Comparison of ENCODE assay signal across 32 cellular contexts in the genomic region with DNA sequence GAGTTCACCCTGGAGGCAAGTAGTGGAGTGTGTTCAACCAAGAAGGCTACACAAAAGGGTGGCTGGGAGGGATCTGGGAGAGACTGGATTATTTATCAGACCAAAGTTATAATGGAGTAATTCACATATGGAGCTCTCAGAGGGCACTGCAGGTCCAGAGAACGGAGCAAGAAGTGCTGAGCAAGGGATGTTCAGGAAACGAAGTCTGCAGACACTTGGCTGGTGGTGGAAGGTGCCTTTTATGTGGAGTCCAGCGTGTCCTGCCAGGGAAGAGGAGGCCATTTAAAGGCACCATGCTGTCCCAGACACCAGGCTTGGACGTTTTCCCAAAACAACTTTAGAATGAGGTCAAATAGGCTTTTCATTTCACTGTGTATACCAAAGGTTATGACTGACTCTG.
DNase-seq lines count a peak whose midpoint lies in the region; ATAC-seq and TF ChIP-seq lines count a peak whose summit lies in the region.
"Had no signal": no experiment of that assay in that cellular context is flagged by ENCODE, and none has a peak within 500 bp of the region (broad histone marks: within the 10 kb centered on the region; RNA-seq: fewer than 3 reads in every experiment).

No MANE protein-coding gene starts in this region.

- H3K4me3 ChIP-seq in neuronal stem cell (ENCODE audit: low read length in 2 of 2): no peak overlapping the region
- H3K4me3 ChIP-seq: adrenal gland, gastrocnemius medialis, hepatocyte, lower lobe of right lung, PC-9, uterus had no signal

- peaks cover 5% of the 10 kb centered on the region for H3K79me1 ChIP-seq in neuronal stem cell (ENCODE audit: low read depth, low read length)

- H3K27me3 Mint-ChIP-seq in glutamatergic neuron (ENCODE audit: unreplicated experiment): peaks cover 4% of the 10 kb centered on the region
- H3K27me3 Mint-ChIP-seq: activated naive CD4-positive, alpha-beta T cell treated with anti-CD3 and anti-CD28 coated beads, Interleukin-2, amount 10 ng/mL, durations not matched to agents 7 days and 5 days; progenitor cell of endocrine pancreas had no signal

- no peak overlapping the region for H4K8ac ChIP-seq in neuronal stem cell (ENCODE audit: low read depth, low read length)

- no peak overlapping the region for H2BK120ac ChIP-seq in neuronal stem cell (ENCODE audit: low read depth, low read length)

- H2BK5ac ChIP-seq in neuronal stem cell (ENCODE audit: low read length): no peak overlapping the region

- no peak overlapping the region for H2BK12ac ChIP-seq in neuronal stem cell (ENCODE audit: low read length)

- no peak overlapping the region for H3K4me3 Mint-ChIP-seq in glutamatergic neuron (ENCODE audit: unreplicated experiment)
- H3K4me3 Mint-ChIP-seq: activated CD4-positive, alpha-beta memory T cell treated with anti-CD3 and anti-CD28 coated beads, Interleukin-2, amount 10 ng/mL, durations not matched to agents 7 days and 5 days; activated naive CD4-positive, alpha-beta T cell treated with anti-CD3 and anti-CD28 coated beads, Interleukin-2, amount 10 ng/mL, durations not matched to agents 7 days and 5 days; activated T-helper 1 cell treated with anti-CD3 and anti-CD28 coated beads, Interleukin-12 subunit alpha, Interleukin-12 subunit beta, Interleukin-2, Interleukin-4 antibody, amounts not matched to agents 30 ng/mL and 10 ng/mL and 1 ng/mL, durations not matched to agents 14 hours and 24 hours and 36 hours; brain; CD8-positive, alpha-beta T cell; stimulated activated naive CD8-positive, alpha-beta T cell treated with anti-CD3 and anti-CD28 coated beads, Interleukin-15, amount 100 ng/mL, for 72 hours had no signal

- H3K27me3 ChIP-seq in neuronal stem cell (ENCODE audit: control insufficient read depth in 3 of 3, insufficient read depth in 3 of 3, low read depth in 1 of 3, low read length in 3 of 3): no peaks in the 10 kb centered on the region
- H3K27me3 ChIP-seq: adrenal gland, gastrocnemius medialis, hepatocyte, uterus had no signal

- H3K4ac ChIP-seq in neuronal stem cell (ENCODE audit: low read length): no peak overlapping the region

- no peak overlapping the region for H2BK15ac ChIP-seq in neuronal stem cell (ENCODE audit: low read length)

- peak; percentile 11 for DNase-seq in EH (ENCODE audit: low read depth)
- peak; percentile 60 for DNase-seq in SK-MEL-5 (ENCODE audit: low read depth, low spot score)
- no peak for DNase-seq in glutamatergic neuron
- peak; percentile 40 for DNase-seq in pons (ENCODE audit: low spot score)
- DNase-seq in neuronal stem cell (ENCODE audit: low spot score): no peak
- DNase-seq in activated naive CD4-positive, alpha-beta T cell treated with Interleukin-2 at 50 U/mL for 16 hours: no peak
- DNase-seq: activated CD4-positive, alpha-beta memory T cell treated with anti-CD3 and anti-CD28 coated beads, Interleukin-2, amount 10 ng/mL, durations not matched to agents 7 days and 5 days; activated CD4-positive, alpha-beta T cell treated with anti-CD3 and anti-CD28 coated beads for 1 hour; activated CD8-positive, alpha-beta memory T cell treated with anti-CD3 and anti-CD28 coated beads, Interleukin-2, amount 50 U/mL, for 4 hours; activated naive CD4-positive, alpha-beta T cell treated with anti-CD3 and anti-CD28 coated beads, Interleukin-2, amount 10 ng/mL, durations not matched to agents 7 days and 5 days; adrenal gland; AML-193; CD8-positive, alpha-beta T cell; gastrocnemius medialis; HCEC 1CT; Karpas-422; lower lobe of right lung; MV-4-11; NCI-H146; PC-9; Right ventricle myocardium superior; stimulated activated CD4-positive, alpha-beta T cell treated with anti-CD3 and anti-CD28 coated beads, Interleukin-12 subunit alpha, Interleukin-12 subunit beta, amount 100 ng/mL, for 4 hours; stimulated activated CD4-positive, alpha-beta T cell treated with anti-CD3 and anti-CD28 coated beads, Interleukin-2, amount 100 ng/mL, for 48 hours; stimulated activated naive CD8-positive, alpha-beta T cell treated with anti-CD3 and anti-CD28 coated beads, Interleukin-15, amount 100 ng/mL, for 72 hours; uterus had no signal

- H3K9me3 Mint-ChIP-seq in glutamatergic neuron (ENCODE audit: unreplicated experiment): peaks cover 8% of the 10 kb centered on the region
- H3K9me3 Mint-ChIP-seq: activated CD4-positive, alpha-beta memory T cell treated with anti-CD3 and anti-CD28 coated beads, Interleukin-2, amount 10 ng/mL, durations not matched to agents 7 days and 5 days; activated naive CD4-positive, alpha-beta T cell treated with anti-CD3 and anti-CD28 coated beads, Interleukin-2, amount 10 ng/mL, durations not matched to agents 7 days and 5 days; activated T-helper 1 cell treated with anti-CD3 and anti-CD28 coated beads, Interleukin-12 subunit alpha, Interleukin-12 subunit beta, Interleukin-2, Interleukin-4 antibody, amounts not matched to agents 30 ng/mL and 10 ng/mL and 1 ng/mL, durations not matched to agents 14 hours and 24 hours and 36 hours; stimulated activated naive CD8-positive, alpha-beta T cell treated with anti-CD3 and anti-CD28 coated beads, Interleukin-15, amount 100 ng/mL, for 72 hours had no signal

- H4K91ac ChIP-seq in neuronal stem cell (ENCODE audit: low read depth, low read length, poor library complexity): no peak overlapping the region

- no peak for TF ChIP-seq CTCF in glutamatergic neuron (IDR thresholded peaks at IDR 0.05; ENCODE audit: partially characterized antibody, unreplicated experiment)

- peaks cover 2% of the 10 kb centered on the region in 2 donors for H3K4me1 ChIP-seq in neuronal stem cell (ENCODE audit: control insufficient read depth in 2 of 2, insufficient read depth in 1 of 2, low read depth in 1 of 2, low read length in 2 of 2)
- H3K4me1 ChIP-seq: adrenal gland, gastrocnemius medialis, lower lobe of right lung, uterus had no signal

- peaks cover 13% of the 10 kb centered on the region for H3K4me1 Mint-ChIP-seq in glutamatergic neuron (ENCODE audit: low read depth, unreplicated experiment)
- H3K4me1 Mint-ChIP-seq: activated CD4-positive, alpha-beta memory T cell treated with anti-CD3 and anti-CD28 coated beads, Interleukin-2, amount 10 ng/mL, durations not matched to agents 7 days and 5 days; activated naive CD4-positive, alpha-beta T cell treated with anti-CD3 and anti-CD28 coated beads, Interleukin-2, amount 10 ng/mL, durations not matched to agents 7 days and 5 days; stimulated activated naive CD8-positive, alpha-beta T cell treated with anti-CD3 and anti-CD28 coated beads, Interleukin-15, amount 100 ng/mL, for 72 hours had no signal

- no peak overlapping the region for H3K14ac ChIP-seq in neuronal stem cell (ENCODE audit: low read length)

- no peaks in the 10 kb centered on the region for H3K36me3 ChIP-seq in neuronal stem cell (replicated peaks in 1 of 2; ENCODE audit: control insufficient read depth in 2 of 2, insufficient read depth in 2 of 2, low read length in 2 of 2)
- H3K36me3 ChIP-seq: adrenal gland, gastrocnemius medialis, lower lobe of right lung, uterus had no signal

- peak overlapping the region; percentile 2 for H3K27ac Mint-ChIP-seq in glutamatergic neuron (ENCODE audit: unreplicated experiment)
- H3K27ac Mint-ChIP-seq: activated CD4-positive, alpha-beta memory T cell treated with anti-CD3 and anti-CD28 coated beads, Interleukin-2, amount 10 ng/mL, durations not matched to agents 7 days and 5 days; activated naive CD4-positive, alpha-beta T cell treated with anti-CD3 and anti-CD28 coated beads, Interleukin-2, amount 10 ng/mL, durations not matched to agents 7 days and 5 days; activated T-helper 1 cell treated with anti-CD3 and anti-CD28 coated beads, Interleukin-12 subunit alpha, Interleukin-12 subunit beta, Interleukin-2, Interleukin-4 antibody, amounts not matched to agents 30 ng/mL and 10 ng/mL and 1 ng/mL, durations not matched to agents 14 hours and 24 hours and 36 hours; CD8-positive, alpha-beta T cell; progenitor cell of endocrine pancreas; stimulated activated naive CD8-positive, alpha-beta T cell treated with anti-CD3 and anti-CD28 coated beads, Interleukin-15, amount 100 ng/mL, for 72 hours had no signal

- no peak overlapping the region for H3K4me2 ChIP-seq in neuronal stem cell (ENCODE audit: insufficient read depth, low read length, poor library complexity, severe bottlenecking)
- H3K4me2 ChIP-seq: hepatocyte, PC-9 had no signal

- no peak overlapping the region for H3K18ac ChIP-seq in neuronal stem cell (ENCODE audit: low read length)

- in situ Hi-C loops in SK-MEL-5 (cut with HindIII; ENCODE audit: low pct_unique_long_range_greater_than_20kb, low sequenced_read_pairs): no loop called here

- peaks cover 11% of the 10 kb centered on the region for H3K36me3 Mint-ChIP-seq in glutamatergic neuron (ENCODE audit: unreplicated experiment)
- H3K36me3 Mint-ChIP-seq: activated naive CD4-positive, alpha-beta T cell treated with anti-CD3 and anti-CD28 coated beads, Interleukin-2, amount 10 ng/mL, durations not matched to agents 7 days and 5 days; CD8-positive, alpha-beta T cell had no signal

- H2AFZ ChIP-seq in neuronal stem cell (ENCODE audit: low read length): no peak overlapping the region
- H2AFZ ChIP-seq: hepatocyte, PC-9 had no signal

- WGBS in neuronal stem cell (ENCODE audit: extremely low coverage in 2 of 2, insufficient read length in 2 of 2, insufficient replicate concordance in 1 of 2), 2 donors: no CpG with 5 or more reads among the region's 4 CpGs

- H2AK5ac ChIP-seq in neuronal stem cell (ENCODE audit: low read depth, low read length): no peak overlapping the region

- H3K23ac ChIP-seq in neuronal stem cell (ENCODE audit: low read depth, low read length, poor library complexity): no peak overlapping the region

- H3K9ac ChIP-seq in neuronal stem cell (ENCODE audit: low read depth, low read length, poor library complexity): no peak overlapping the region

- no peak for ATAC-seq in HG03280 (IDR thresholded peaks at IDR 0.05; ENCODE audit: unreplicated experiment)
- ATAC-seq in HG02885 (IDR thresholded peaks at IDR 0.05; ENCODE audit: poor library complexity, unreplicated experiment): no peak
- ATAC-seq: CD8-positive, alpha-beta T cell; gastrocnemius medialis; lower lobe of right lung; sciatic nerve; stimulated activated naive CD8-positive, alpha-beta T cell treated with anti-CD3 and anti-CD28 coated beads, Interleukin-15, amount 100 ng/mL, for 72 hours had no signal

- H3K27ac ChIP-seq in neuronal stem cell (replicated peaks; ENCODE audit: low read length): no peak overlapping the region
- H3K27ac ChIP-seq: adrenal gland, gastrocnemius medialis, hepatocyte, lower lobe of right lung, PC-9, uterus had no signal

- peaks cover 8 to 11% of the 10 kb centered on the region in 2 donors for H3K9me3 ChIP-seq in neuronal stem cell (replicated peaks in 1 of 2; ENCODE audit: control insufficient read depth in 2 of 2, insufficient read depth in 1 of 2, low read depth in 1 of 2, low read length in 2 of 2)
- H3K9me3 ChIP-seq: adrenal gland, gastrocnemius medialis, lower lobe of right lung had no signal

Comparison
In these comparisons a context has a peak if more than half of its experiments do, and no peak if none do; other contexts are left out.
1. DNase-seq: peak in EH (single experiment), SK-MEL-5 (single experiment) and pons (single experiment); none in glutamatergic neuron (single experiment), neuronal stem cell (single experiment) and activated naive CD4-positive, alpha-beta T cell treated with Interleukin-2 at 50 U/mL for 16 hours (single experiment).